ENCODE assay signal across 22 cellular contexts in the genomic region with DNA sequence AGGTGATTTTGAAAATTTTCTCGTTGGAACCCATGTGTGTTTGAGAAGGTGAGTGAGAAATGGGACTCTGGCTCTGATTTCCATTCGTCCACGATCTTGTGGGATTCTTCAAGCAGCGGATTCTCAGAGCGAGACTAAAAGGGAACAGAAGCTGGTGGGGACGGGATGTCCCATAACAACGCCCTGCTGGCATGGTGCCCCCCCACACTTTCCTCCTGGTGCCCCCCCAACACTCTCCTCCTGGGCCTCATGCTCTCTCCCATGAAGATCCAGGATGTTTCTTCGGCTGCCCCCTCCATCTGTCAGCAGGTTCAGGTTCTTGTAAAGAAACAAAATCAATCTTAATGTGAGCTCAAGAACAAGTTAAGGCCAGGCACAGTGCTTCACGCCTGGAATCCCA. TPM values are rescaled to one million over a fixed set of nuclear protein-coding genes. Genes with fewer than 3 reads are reported as not detected.
DNase-seq lines count a peak whose midpoint lies in the region; ATAC-seq, FAIRE-seq and TF ChIP-seq lines count a peak whose summit lies in the region.
"Had no signal": no experiment of that assay in that cellular context is flagged by ENCODE, and none has a peak within 500 bp of the region (broad histone marks: within the 10 kb centered on the region; RNA-seq: fewer than 3 reads in every experiment).

No MANE protein-coding gene starts in this region.

- in situ Hi-C loops in K562 (cut with MboI): no loop called here

- 80% methylated on average over 9 of the region's 9 CpGs for WGBS in K562 (ENCODE audit: insufficient coverage, low coverage, missing lambda C conversion rate)

- no peak for TF ChIP-seq RAD21 in K562 (CRISPR knock-in tag; conservative IDR thresholded peaks at IDR 0.05 in 1 of 2, IDR thresholded peaks at IDR 0.05 in 1 of 2)

- no peak for TF ChIP-seq CTCF in K562 (IDR thresholded peaks at IDR 0.05 in 2 of 3, conservative IDR thresholded peaks at IDR 0.05 in 1 of 3; ENCODE audit: insufficient read depth in 2 of 3, low read depth in 1 of 3, low read length in 3 of 3)
- no peak for TF ChIP-seq CTCF in activated CD8-positive, alpha-beta T cell treated with anti-CD3 and anti-CD28 coated beads for 36 hours (IDR thresholded peaks at IDR 0.05)

- H3K4me2 ChIP-seq in K562 (ENCODE audit: insufficient read depth, low read length): no peak overlapping the region
- H3K4me2 ChIP-seq: A549 had no signal

- TF ChIP-seq EP300 in K562 (IDR thresholded peaks at IDR 0.05; ENCODE audit: low read length): no peak

- CTCF ChIA-PET in activated naive CD4-positive, alpha-beta T cell treated with anti-CD3 and anti-CD28 coated beads, Interleukin-2, amount 10 ng/mL, durations not matched to agents 7 days and 5 days (lab: Charles Lee): no interaction called here
- CTCF ChIA-PET in K562 (lab: Yijun Ruan, JAX; ENCODE audit: low intra/inter-chr PET ratio): no interaction called here
- CTCF ChIA-PET in activated CD8-positive, alpha-beta T cell treated with anti-CD3 and anti-CD28 coated beads for 36 hours (lab: Charles Lee): no interaction called here

- H3K36me3 Mint-ChIP-seq in activated naive CD4-positive, alpha-beta T cell treated with anti-CD3 and anti-CD28 coated beads, Interleukin-2, amount 10 ng/mL, durations not matched to agents 7 days and 5 days: peaks cover 20% of the 10 kb centered on the region
- H3K36me3 Mint-ChIP-seq in activated CD8-positive, alpha-beta T cell treated with anti-CD3 and anti-CD28 coated beads for 36 hours (ENCODE audit: low read depth): peaks cover 15% of the 10 kb centered on the region

- H2AFZ ChIP-seq in K562 (ENCODE audit: low read depth, low read length): no peak overlapping the region

- no peak for FAIRE-seq in K562 (lab: Jason Lieb, UNC)
- FAIRE-seq: A549, D721Med, G401.6, GM12891, GM19239 had no signal

- H3K9me3 Mint-ChIP-seq in activated naive CD4-positive, alpha-beta T cell treated with anti-CD3 and anti-CD28 coated beads, Interleukin-2, amount 10 ng/mL, durations not matched to agents 7 days and 5 days: no peaks in the 10 kb centered on the region
- no peaks in the 10 kb centered on the region for H3K9me3 Mint-ChIP-seq in activated CD8-positive, alpha-beta T cell treated with anti-CD3 and anti-CD28 coated beads for 36 hours
- H3K9me3 Mint-ChIP-seq: CD4-positive, alpha-beta T cell; CD8-positive, alpha-beta T cell had no signal

- H3K9me3 ChIP-seq in K562 (replicated peaks; ENCODE audit: control insufficient read depth, insufficient read depth, low read depth, low read length): no peaks in the 10 kb centered on the region
- H3K9me3 ChIP-seq: A549; BLaER1 treated with 17β-estradiol and CSF1 and Interleukin-3, amounts not matched to agents 10 nM and 100 nM; Caco-2 had no signal

- TF ChIP-seq POLR2A in K562 (conservative IDR thresholded peaks at IDR 0.05): no peak

- no peaks in the 10 kb centered on the region for H3K9me1 ChIP-seq in K562 (ENCODE audit: control insufficient read depth, insufficient read depth, low read length)

- H3K4me1 ChIP-seq in K562 (replicated peaks in 1 of 2; ENCODE audit: control insufficient read depth in 2 of 2, insufficient read depth in 2 of 2, low read length in 2 of 2): peaks cover 9 to 28% of the 10 kb centered on the region in 2 experiments; a peak in 4 of 5 replicates
- H3K4me1 ChIP-seq: Caco-2 had no signal

- H3K27me3 Mint-ChIP-seq in activated naive CD4-positive, alpha-beta T cell treated with anti-CD3 and anti-CD28 coated beads, Interleukin-2, amount 10 ng/mL, durations not matched to agents 7 days and 5 days: no peaks in the 10 kb centered on the region
- H3K27me3 Mint-ChIP-seq in activated CD8-positive, alpha-beta T cell treated with anti-CD3 and anti-CD28 coated beads for 36 hours: no peaks in the 10 kb centered on the region
- H3K27me3 Mint-ChIP-seq: B cell; CD4-positive, alpha-beta T cell had no signal

- no peak overlapping the region for H3K27ac ChIP-seq in K562 (ENCODE audit: extremely low read depth, low read depth, low read length)
- H3K27ac ChIP-seq: 22Rv1; A549; BLaER1 treated with 17β-estradiol and CSF1 and Interleukin-3, amounts not matched to agents 10 nM and 100 nM had no signal

- no TSS peak for BruUV-seq in K562 (replicated peaks; lab: Mats Ljungman, UMichigan)

- H3K36me3 ChIP-seq in K562 (ENCODE audit: control insufficient read depth, insufficient read depth, low read length): peaks cover 54% of the 10 kb centered on the region; the same call in 2 of the 3 replicates

- H3K27me3 ChIP-seq in K562 (ENCODE audit: control insufficient read depth in 2 of 2, insufficient read depth in 2 of 2, low read length in 2 of 2): no peaks in the 10 kb centered on the region
- H3K27me3 ChIP-seq: BLaER1 treated with 17β-estradiol and CSF1 and Interleukin-3, amounts not matched to agents 10 nM and 100 nM had no signal

- H3K4me3 ChIP-seq in K562: no peak overlapping the region
- H3K4me3 ChIP-seq: A549; BLaER1 treated with 17β-estradiol and CSF1 and Interleukin-3, amounts not matched to agents 10 nM and 100 nM had no signal

- peak; percentile 5 for DNase-seq in activated naive CD4-positive, alpha-beta T cell treated with anti-CD3 and anti-CD28 coated beads, Interleukin-2, amount 10 ng/mL, durations not matched to agents 7 days and 5 days
- no peak for DNase-seq in activated naive CD4-positive, alpha-beta T cell (lab: John Stamatoyannopoulos, UW)
- DNase-seq in K562 (ENCODE audit: extremely low read depth in 1 of 4, low spot score in 3 of 4): no peak
- peak; percentile 66 for DNase-seq in posterior vena cava (ENCODE audit: low spot score)
- DNase-seq in activated CD8-positive, alpha-beta T cell treated with anti-CD3 and anti-CD28 coated beads for 36 hours: no peak
- DNase-seq: AML-193; Caco-2; Calu3; CD4-positive, alpha-beta T cell; CD8-positive, alpha-beta T cell; DMS79 treated with DMSO at 0.1 percent for 48 hours; GF-D8 had no signal

- H3K4me3 Mint-ChIP-seq in activated naive CD4-positive, alpha-beta T cell treated with anti-CD3 and anti-CD28 coated beads, Interleukin-2, amount 10 ng/mL, durations not matched to agents 7 days and 5 days: no peak overlapping the region
- no peak overlapping the region for H3K4me3 Mint-ChIP-seq in activated CD8-positive, alpha-beta T cell treated with anti-CD3 and anti-CD28 coated beads for 36 hours
- H3K4me3 Mint-ChIP-seq: B cell; CD4-positive, alpha-beta T cell; CD8-positive, alpha-beta T cell had no signal

- H3K27ac Mint-ChIP-seq in activated naive CD4-positive, alpha-beta T cell treated with anti-CD3 and anti-CD28 coated beads, Interleukin-2, amount 10 ng/mL, durations not matched to agents 7 days and 5 days: no peak overlapping the region
- no peak overlapping the region for H3K27ac Mint-ChIP-seq in activated CD8-positive, alpha-beta T cell treated with anti-CD3 and anti-CD28 coated beads for 36 hours
- H3K27ac Mint-ChIP-seq: B cell; CD4-positive, alpha-beta T cell; CD8-positive, alpha-beta T cell had no signal

- H3K9ac ChIP-seq in K562 (ENCODE audit: insufficient read depth in 1 of 2, low read depth in 2 of 2, low read length in 2 of 2): no peak overlapping the region
- H3K9ac ChIP-seq: BLaER1 treated with 17β-estradiol and CSF1 and Interleukin-3, amounts not matched to agents 10 nM and 100 nM had no signal

- POLR2A ChIA-PET in K562 (lab: Yijun Ruan, JAX): interaction anchor here (0.7 kb wide), 1 partner anchor 200 kb away, joined by 4 read pairs; no protein-coding TSS in a partner anchor
- POLR2A ChIA-PET in activated CD8-positive, alpha-beta T cell treated with anti-CD3 and anti-CD28 coated beads for 36 hours (lab: Charles Lee): no interaction called here

- ATAC-seq in K562 (no peak), GM21825 (IDR thresholded peaks at IDR 0.05; ENCODE audit: unreplicated experiment) (no peak), GM21390 (IDR thresholded peaks at IDR 0.05; ENCODE audit: unreplicated experiment) (no peak)
- ATAC-seq in activated CD8-positive, alpha-beta T cell treated with anti-CD3 and anti-CD28 coated beads for 36 hours: no peak
- ATAC-seq: A549; CD8-positive, alpha-beta T cell had no signal

- no peaks in the 10 kb centered on the region for H3K4me1 Mint-ChIP-seq in activated naive CD4-positive, alpha-beta T cell treated with anti-CD3 and anti-CD28 coated beads, Interleukin-2, amount 10 ng/mL, durations not matched to agents 7 days and 5 days
- no peaks in the 10 kb centered on the region for H3K4me1 Mint-ChIP-seq in activated CD8-positive, alpha-beta T cell treated with anti-CD3 and anti-CD28 coated beads for 36 hours (ENCODE audit: low read depth)
- H3K4me1 Mint-ChIP-seq: B cell had no signal

- H3K79me2 ChIP-seq in K562 (ENCODE audit: control insufficient read depth, insufficient read depth, low read length): no peaks in the 10 kb centered on the region

- no peaks in the 10 kb centered on the region for H4K20me1 ChIP-seq in K562 (replicated peaks; ENCODE audit: control insufficient read depth, insufficient read depth, low read length)

- intact Hi-C loops in K562 (cut with micrococcal nuclease): no loop called here
- intact Hi-C loops in posterior vena cava (cut with DNase I): no loop called here
- intact Hi-C loops in activated CD8-positive, alpha-beta T cell treated with anti-CD3 and anti-CD28 coated beads for 36 hours (cut with micrococcal nuclease): no loop called here

TF ChIP-seq in K562, 482 proteins besides CTCF, POLR2A, EP300 and RAD21 (continues in another document):
- TF ChIP-seq DNMT1 (IDR thresholded peaks at IDR 0.05): no peak

RNA-seq across cellular contexts. Expression of gene PRDM15, which starts 29.1 kb away (rescaled TPM):
- 56.7 and 69.0 TPM in 2 replicates for total RNA-seq in K562 (2011; cell fraction: chromatin; rRNA removed; ENCODE audit: low replicate concordance)
- 33.8 and 45.0 TPM in 2 replicates for total RNA-seq in K562 (2011; cell fraction: nucleolus; rRNA removed)
- total RNA-seq in K562 (2011; cell fraction: nucleoplasm; rRNA removed): 31.8 and 32.0 TPM in 2 replicates
- total RNA-seq in K562 (2014; rRNA removed): 6.2 and 10.0 TPM in 2 replicates
- total RNA-seq in K562 (2014; rRNA removed; fragmentation: Illumina TruSeq; extraction: Trizol): 2.9 and 4.4 TPM in 2 replicates
- total RNA-seq in K562 (2015; rRNA removed; fragmentation: Illumina TruSeq; extraction: Trizol): 6.0 and 6.6 TPM in 2 replicates
- total RNA-seq in K562 (2021): 7.6 and 9.2 TPM in 2 replicates
- polyA plus RNA-seq in K562 (2011; rRNA removed): 6.6 and 12.2 TPM in 2 replicates
- polyA plus RNA-seq in K562 (2011; cell fraction: cytosol; rRNA removed): 6.8 and 7.5 TPM in 2 replicates
- polyA plus RNA-seq in K562 (2011; cell fraction: nucleus; rRNA removed): 44.0 and 68.1 TPM in 2 replicates
- polyA plus RNA-seq in K562 (2012): 6.2 and 6.8 TPM in 2 replicates
- 6.0 and 6.2 TPM in 2 replicates for polyA plus RNA-seq in K562 (2014; fragmentation: Illumina TruSeq; extraction: Trizol)
- polyA plus RNA-seq in K562 (2014; fragmentation: Nextera tagmentation; extraction: Ambion mirVana): 1 to 10 TPM in 1 of 2 experiments, under 1 TPM in 1; 0.93 to 1.0 TPM
- polyA plus RNA-seq in K562 (2014; rRNA removed): 7.1 and 8.5 TPM in 2 replicates
- 17.3 and 20.4 TPM in 2 replicates for polyA minus RNA-seq in K562 (2011; rRNA and poly(A)+ RNA removed)
- polyA minus RNA-seq in K562 (2011; cell fraction: cytosol; rRNA and poly(A)+ RNA removed): 7.4 and 14.3 TPM in 2 replicates
- polyA minus RNA-seq in K562 (2011; cell fraction: nucleus; rRNA and poly(A)+ RNA removed): 15.9 and 23.1 TPM in 2 replicates
- 1 to 10 TPM; 2.9 to 5.0 TPM for total RNA-seq in posterior vena cava
- total RNA-seq in activated CD8-positive, alpha-beta T cell treated with anti-CD3 and anti-CD28 coated beads for 36 hours: 10 to 100 TPM; 13.2 to 14.5 TPM

Comparison
In these comparisons a context has a peak if more than half of its experiments do, and no peak if none do; other contexts are left out.
1. DNase-seq: peak in activated naive CD4-positive, alpha-beta T cell treated with anti-CD3 and anti-CD28 coated beads, Interleukin-2, amount 10 ng/mL, durations not matched to agents 7 days and 5 days (single experiment) and posterior vena cava (single experiment); none in activated naive CD4-positive, alpha-beta T cell (0 of 4), K562 (0 of 4) and activated CD8-positive, alpha-beta T cell treated with anti-CD3 and anti-CD28 coated beads for 36 hours (single experiment).